15 cellular contexts compared by ENCODE assay signal in the genomic region with DNA sequence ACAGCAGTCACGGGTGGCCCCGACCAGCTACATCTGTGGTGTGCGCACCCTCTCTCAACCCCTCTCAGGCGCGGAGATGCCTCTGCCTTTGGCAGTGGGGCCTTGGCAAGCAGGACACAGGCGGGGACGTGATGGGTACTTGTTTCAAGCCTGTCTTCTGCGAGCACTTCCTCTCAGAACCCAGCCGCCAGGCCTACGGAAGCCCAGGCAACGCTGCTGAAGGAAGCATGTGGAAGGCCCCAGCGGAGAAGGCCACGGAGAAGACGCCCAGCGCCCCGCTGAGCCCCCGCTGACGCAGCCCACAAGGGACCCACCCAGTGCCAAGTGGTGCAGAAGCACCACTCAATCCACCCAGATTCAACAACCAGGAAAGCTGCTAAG. TPM values are rescaled to one million over a fixed set of nuclear protein-coding genes. Genes with fewer than 3 reads are reported as not detected.
A peak's percentile ranks its signal among the peaks of the same experiment; 100 is the strongest.
DNase-seq lines count a peak whose midpoint lies in the region; ATAC-seq and TF ChIP-seq lines count a peak whose summit lies in the region.
"Had no signal": no experiment of that assay in that cellular context is flagged by ENCODE, and none has a peak within 500 bp of the region (broad histone marks: within the 10 kb centered on the region; RNA-seq: fewer than 3 reads in every experiment).

No MANE protein-coding gene starts in this region.

- 53% methylated on average over 15 of the region's 18 CpGs for WGBS in suprapubic skin

- H3K27me3 ChIP-seq in SJSA1 (replicated peaks) (no peaks in the 10 kb centered on the region), lower lobe of right lung (ENCODE audit: low read depth) (no peaks in the 10 kb centered on the region), suprapubic skin (no peaks in the 10 kb centered on the region)
- H3K27me3 ChIP-seq: SJCRH30 had no signal

- H3K9me3 Mint-ChIP-seq in dendritic cell treated with granulocyte-macrophage colony-stimulating factor and Interleukin-4, amounts not matched to agents 40 ng/mL and 50 ng/mL, for 4 days = no peaks in the 10 kb centered on the region
- H3K9me3 Mint-ChIP-seq: CD4-positive, alpha-beta T cell; effector memory CD8-positive, alpha-beta T cell had no signal

- DNase-seq in SJSA1 (ENCODE audit: low read depth in 1 of 2, low spot score in 2 of 2) (no peak), lower lobe of right lung (peak; percentile 86), suprapubic skin (ENCODE audit: low spot score in 2 of 2) (no peak), hippocampal formation (lab: John Stamatoyannopoulos, UW) (no peak), AML-193 (lab: John Stamatoyannopoulos, UW) (no peak)
- DNase-seq: activated T-cell treated with anti-CD3 and anti-CD28 coated beads, Interleukin-2, amount 50 U/mL, for 1 hour; effector memory CD8-positive, alpha-beta T cell; GOT3; NCI-H2171; occipital lobe; SJCRH30 had no signal

- H3K4me1 Mint-ChIP-seq in dendritic cell treated with granulocyte-macrophage colony-stimulating factor and Interleukin-4, amounts not matched to agents 40 ng/mL and 50 ng/mL, for 4 days (ENCODE audit: low read depth) = peaks cover 61% of the 10 kb centered on the region

- TF ChIP-seq POLR2A in suprapubic skin (IDR thresholded peaks at IDR 0.05) = no peak

- TF ChIP-seq EP300 in suprapubic skin (IDR thresholded peaks at IDR 0.05) = no peak

- ATAC-seq in lower lobe of right lung (peak; percentile 79 to 90), GM19328 (IDR thresholded peaks at IDR 0.05; ENCODE audit: unreplicated experiment) (no peak)
- ATAC-seq: effector memory CD8-positive, alpha-beta T cell had no signal

- H3K36me3 Mint-ChIP-seq in dendritic cell treated with granulocyte-macrophage colony-stimulating factor and Interleukin-4, amounts not matched to agents 40 ng/mL and 50 ng/mL, for 4 days (ENCODE audit: low read depth) = peaks cover 67% of the 10 kb centered on the region

- H3K27ac ChIP-seq in SJSA1 (peak overlapping the region; percentile 9; the same call in 1 of the 2 replicates), lower lobe of right lung (peak overlapping the region; percentile 83), suprapubic skin (peak overlapping the region; percentile 40)
- H3K27ac ChIP-seq: SJCRH30 had no signal

- intact Hi-C loops in dendritic cell treated with granulocyte-macrophage colony-stimulating factor and Interleukin-4, amounts not matched to agents 40 ng/mL and 50 ng/mL, for 4 days (cut with micrococcal nuclease) = no loop called here
- intact Hi-C loops in lower lobe of right lung (cut with DNase I) = no loop called here

- H3K4me3 Mint-ChIP-seq in dendritic cell treated with granulocyte-macrophage colony-stimulating factor and Interleukin-4, amounts not matched to agents 40 ng/mL and 50 ng/mL, for 4 days = peak overlapping the region; percentile 34
- H3K4me3 Mint-ChIP-seq: CD4-positive, alpha-beta T cell; effector memory CD8-positive, alpha-beta T cell had no signal

- H3K36me3 ChIP-seq in SJSA1 = peaks cover 53% of the 10 kb centered on the region
- H3K36me3 ChIP-seq in lower lobe of right lung = peaks cover 36% of the 10 kb centered on the region
- H3K36me3 ChIP-seq in suprapubic skin = peaks cover 6% of the 10 kb centered on the region
- H3K36me3 ChIP-seq: WERI-Rb-1 had no signal

- no peaks in the 10 kb centered on the region for H3K27me3 Mint-ChIP-seq in dendritic cell treated with granulocyte-macrophage colony-stimulating factor and Interleukin-4, amounts not matched to agents 40 ng/mL and 50 ng/mL, for 4 days
- H3K27me3 Mint-ChIP-seq: CD4-positive, alpha-beta T cell; effector memory CD8-positive, alpha-beta T cell had no signal

- H3K4me1 ChIP-seq in SJSA1 (replicated peaks) (peaks cover 40% of the 10 kb centered on the region), lower lobe of right lung (peaks cover 67% of the 10 kb centered on the region), suprapubic skin (peaks cover 32% of the 10 kb centered on the region)
- H3K4me1 ChIP-seq: SJCRH30 had no signal

- H3K4me3 ChIP-seq in SJSA1 (no peak overlapping the region), lower lobe of right lung (no peak overlapping the region), suprapubic skin (no peak overlapping the region)
- H3K4me3 ChIP-seq: SJCRH30 had no signal

- H3K9me3 ChIP-seq in SJSA1 (replicated peaks) (no peaks in the 10 kb centered on the region), lower lobe of right lung (no peaks in the 10 kb centered on the region), suprapubic skin (no peaks in the 10 kb centered on the region)
- H3K9me3 ChIP-seq: SJCRH30 had no signal

- TF ChIP-seq CTCF in lower lobe of right lung (IDR thresholded peaks at IDR 0.05) = no peak
- TF ChIP-seq CTCF in suprapubic skin (IDR thresholded peaks at IDR 0.05) = no peak

- H3K27ac Mint-ChIP-seq in dendritic cell treated with granulocyte-macrophage colony-stimulating factor and Interleukin-4, amounts not matched to agents 40 ng/mL and 50 ng/mL, for 4 days = peak overlapping the region; percentile 86
- H3K27ac Mint-ChIP-seq: CD4-positive, alpha-beta T cell had no signal

RNA-seq across cellular contexts. Expression of a gene that starts 13.0 kb away (rescaled TPM):
- 130 and 144 TPM in 2 replicates for total RNA-seq in SJSA1 (2014; rRNA removed; shearing (Covaris generic))
- 160 TPM for total RNA-seq in lower lobe of right lung
- total RNA-seq in suprapubic skin = 10 to 100 TPM; 26.8 to 53.4 (median 36.8) TPM

RNA-seq across cellular contexts. Expression of a gene that starts 41.4 kb away (rescaled TPM):
- 44.9 and 47.1 TPM in 2 replicates for total RNA-seq in SJSA1 (2014; rRNA removed; shearing (Covaris generic))
- total RNA-seq in lower lobe of right lung (22.4 TPM), suprapubic skin (10 to 100 TPM; 22.8 to 40.4 (median 38.3) TPM)

RNA-seq across cellular contexts. Expression of a gene that starts 55.2 kb away (rescaled TPM):
- total RNA-seq in SJSA1 (2014; rRNA removed; shearing (Covaris generic)) = 5.0 and 6.8 TPM in 2 replicates
- 12.8 TPM for total RNA-seq in lower lobe of right lung
- total RNA-seq in suprapubic skin = 1 to 10 TPM; 1.0 to 4.0 (median 2.5) TPM

Comparison
In these comparisons a context has a peak if more than half of its experiments do, and no peak if none do; other contexts are left out.
1. H3K27ac ChIP-seq: peak in every context shown above with its lines; median percentile 83 in lower lobe of right lung; 40 in suprapubic skin; 9 in SJSA1.